8 cellular contexts compared by ENCODE assay signal in the genomic region with DNA sequence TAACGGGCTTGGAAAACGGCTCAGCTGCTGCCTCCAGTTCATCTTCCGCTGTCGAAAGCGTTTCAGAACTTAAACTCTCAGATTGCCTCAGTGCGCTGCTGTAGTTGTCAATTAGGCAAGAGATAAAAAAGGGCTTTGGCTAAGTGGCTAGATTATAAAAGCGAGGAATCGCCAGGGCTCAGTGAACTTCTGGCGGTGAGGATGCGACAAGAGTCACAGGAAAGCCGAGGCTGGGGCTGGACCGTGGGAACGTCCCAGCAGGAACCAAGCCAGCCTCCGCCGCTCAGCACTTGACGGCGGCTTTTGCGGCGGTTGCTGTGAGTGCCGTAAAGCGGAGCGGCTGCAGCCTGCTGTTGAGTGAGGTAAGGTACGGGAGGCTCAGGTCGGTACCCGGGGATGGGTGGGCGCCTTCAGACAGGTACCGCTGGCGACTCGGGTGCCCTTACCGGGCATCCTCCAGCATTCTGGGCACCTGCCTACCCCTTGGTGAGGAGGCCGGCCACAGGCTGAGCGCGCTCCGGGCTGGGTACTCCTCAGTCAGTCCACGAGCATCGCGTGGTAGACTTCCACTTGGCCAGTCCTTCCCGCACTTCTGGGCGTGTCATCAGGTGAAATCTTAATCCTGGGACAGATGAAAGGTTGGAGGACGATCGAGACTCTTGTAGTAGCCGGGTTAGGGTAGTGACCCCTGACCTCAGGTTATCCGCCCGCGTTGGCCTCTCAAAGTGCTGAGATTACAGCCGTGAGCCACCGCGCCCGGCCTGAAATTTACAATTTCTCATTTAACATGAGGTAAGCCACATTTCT. TPM values are rescaled to one million over a fixed set of nuclear protein-coding genes. Genes with fewer than 3 reads are reported as not detected.
A peak's percentile ranks its signal among the peaks of the same experiment; 100 is the strongest.
DNase-seq lines count a peak whose midpoint lies in the region; ATAC-seq and TF ChIP-seq lines count a peak whose summit lies in the region.

A gene (plus strand): TSS at position 328 of the 807 bp plus-strand sequence. CDS start 16,902 bp downstream, outside the sequence.

- H3K27ac Mint-ChIP-seq in activated CD4-positive, alpha-beta T cell treated with anti-CD3 and anti-CD28 coated beads, Interleukin-2, amount 10 ng/mL, durations not matched to agents 24 days and 14 days, result peak within 1 kb of the TSS; percentile 86

- peak within 1 kb of the TSS; percentile 94 for H3K4me3 Mint-ChIP-seq in activated CD4-positive, alpha-beta T cell treated with anti-CD3 and anti-CD28 coated beads, Interleukin-2, amount 10 ng/mL, durations not matched to agents 24 days and 14 days

- H3K27ac ChIP-seq in left lung, result peak within 1 kb of the TSS; percentile 1 to 57

- H3K4me3 ChIP-seq in BJ (ENCODE audit: low read depth, low read length) (peak within 1 kb of the TSS; percentile 86), left lung (peak within 1 kb of the TSS; percentile 74 to 90)

- CTCF ChIA-PET in BJ (lab: Yijun Ruan, JAX), result interaction anchor here (0.6 kb wide), 1 partner anchor 1876 kb away, joined by 3 read pairs; no protein-coding TSS in a partner anchor

- H3K9me3 Mint-ChIP-seq in activated CD4-positive, alpha-beta T cell treated with anti-CD3 and anti-CD28 coated beads, Interleukin-2, amount 10 ng/mL, durations not matched to agents 24 days and 14 days, result peaks cover 22% of the 10 kb centered on the region

- H3K9me3 ChIP-seq in left lung, result peaks cover 0 to 10% of the 10 kb centered on the region in 2 donors

- POLR2A ChIA-PET in BJ (lab: Charles Lee), result interaction anchor here (0.6 kb wide), 1 partner anchor 108 kb away, joined by 4 read pairs; no protein-coding TSS in a partner anchor

- ATAC-seq in HG03432 (IDR thresholded peaks at IDR 0.05; ENCODE audit: unreplicated experiment) (peak; percentile 98), left lung (peak; percentile 100)

- DNase-seq in BJ (ENCODE audit: low read depth), result peak; percentile 43
- peak; percentile 49 for DNase-seq in NCI-H524 treated with DMSO at 0.1 percent for 48 hours (lab: John Stamatoyannopoulos, UW)
- peak; percentile 94 for DNase-seq in activated CD4-positive, alpha-beta T cell treated with anti-CD3 and anti-CD28 coated beads, Interleukin-2, amount 10 ng/mL, durations not matched to agents 24 days and 14 days
- DNase-seq in dedifferentiated amniotic fluid mesenchymal stem cell (ENCODE audit: extremely low spot score), result peak; percentile 81
- DNase-seq in left lung, result peak; percentile 91 to 96
- DNase-seq in stimulated activated CD4-positive, alpha-beta T cell treated with anti-CD3 and anti-CD28 coated beads, Interleukin-2, amount 100 ng/mL, for 48 hours, result peak; percentile 74 to 77

- H3K27me3 ChIP-seq in BJ (ENCODE audit: control insufficient read depth, insufficient read depth, low read length), result no peaks in the 10 kb centered on the region
- no peaks in the 10 kb centered on the region for H3K27me3 ChIP-seq in left lung

- H3K4me1 ChIP-seq in left lung, result peaks cover 8 to 16% of the 10 kb centered on the region in 2 donors

- H3K27me3 Mint-ChIP-seq in activated CD4-positive, alpha-beta T cell treated with anti-CD3 and anti-CD28 coated beads, Interleukin-2, amount 10 ng/mL, durations not matched to agents 24 days and 14 days, result no peaks in the 10 kb centered on the region

- intact Hi-C loops in activated CD4-positive, alpha-beta T cell treated with anti-CD3 and anti-CD28 coated beads, Interleukin-2, amount 10 ng/mL, durations not matched to agents 24 days and 14 days (cut with micrococcal nuclease), result loop anchor here (2.0 to 10.0 kb wide), 2 partner anchors 137 to 1463 kb away; a partner anchor contains a TSS
- intact Hi-C loops in left lung (cut with DNase I), result no loop called here

- peaks cover 29% of the 10 kb centered on the region for H3K36me3 Mint-ChIP-seq in activated CD4-positive, alpha-beta T cell treated with anti-CD3 and anti-CD28 coated beads, Interleukin-2, amount 10 ng/mL, durations not matched to agents 24 days and 14 days (ENCODE audit: low read depth)

- peaks cover 11% of the 10 kb centered on the region for H3K4me1 Mint-ChIP-seq in activated CD4-positive, alpha-beta T cell treated with anti-CD3 and anti-CD28 coated beads, Interleukin-2, amount 10 ng/mL, durations not matched to agents 24 days and 14 days

- TF ChIP-seq CTCF in BJ (IDR thresholded peaks at IDR 0.05; ENCODE audit: insufficient read depth, low read depth, low read length) (no peak), left lung (IDR thresholded peaks at IDR 0.05) (no peak)

- H3K36me3 ChIP-seq in BJ (ENCODE audit: control insufficient read depth, insufficient read depth, low read length) (no peaks in the 10 kb centered on the region), left lung (no peaks in the 10 kb centered on the region)

- peak; percentile 95 for TF ChIP-seq POLR2A in GM19193 (IDR thresholded peaks at IDR 0.05; ENCODE audit: extremely low read depth, insufficient read depth, insufficient read length)

RNA-seq across cellular contexts. Expression of the gene that starts here (rescaled TPM):
- polyA plus RNA-seq in BJ (2011; rRNA removed), result 8.2 and 18.6 TPM in 2 replicates
- 8.3 and 9.8 TPM in 2 replicates for polyA minus RNA-seq in BJ (2011; rRNA and poly(A)+ RNA removed)
- total RNA-seq in activated CD4-positive, alpha-beta T cell treated with anti-CD3 and anti-CD28 coated beads, Interleukin-2, amount 10 ng/mL, durations not matched to agents 24 days and 14 days, result 17.3 and 17.4 TPM in 2 replicates
- total RNA-seq in left lung, result 10 to 100 TPM; 14.9 to 15.3 TPM

Comparison
In these comparisons a context has a peak if more than half of its experiments do, and no peak if none do; other contexts are left out.
1. Peak in every context shown above with its lines: DNase-seq, ATAC-seq, H3K4me3 ChIP-seq and H3K27ac ChIP-seq.
2. DNase-seq: peak in every context shown above with its lines; median percentile 94 in activated CD4-positive, alpha-beta T cell treated with anti-CD3 and anti-CD28 coated beads, Interleukin-2, amount 10 ng/mL, durations not matched to agents 24 days and 14 days; 94 in left lung; 81 in dedifferentiated amniotic fluid mesenchymal stem cell; 76 in stimulated activated CD4-positive, alpha-beta T cell treated with anti-CD3 and anti-CD28 coated beads, Interleukin-2, amount 100 ng/mL, for 48 hours; 49 in NCI-H524 treated with DMSO at 0.1 percent for 48 hours; 43 in BJ.